Comparison of ENCODE assay signal across 14 cellular contexts in genomic region chr10:6064726-6065125, GRCh38. TPM values are rescaled to one million over a fixed set of nuclear protein-coding genes. Genes with fewer than 3 reads are reported as not detected.
DNase-seq lines count a peak whose midpoint lies in the region; ATAC-seq and TF ChIP-seq lines count a peak whose summit lies in the region.
"Not testable (repeated sequence)": the region's sequence is repeated elsewhere in the genome, so short reads cannot be mapped to it uniquely, and the experiment has no call there.
"Had no signal": no experiment of that assay in that cellular context is flagged by ENCODE, and none has a peak within 500 bp of the region (broad histone marks: within the 10 kb centered on the region; RNA-seq: fewer than 3 reads in every experiment).

No MANE protein-coding gene starts in this region.

- H3K27ac ChIP-seq in HEK293 (ENCODE audit: extremely low read depth, low read depth, low read length), result not testable (repeated sequence)

- DNase-seq in T-helper 17 cell; activated T-cell treated with anti-CD3 and anti-CD28 coated beads, Interleukin-2, amount 50 U/mL, for 24 hours; activated naive CD4-positive, alpha-beta T cell treated with anti-CD3 and anti-CD28 coated beads, Interleukin-2, amount 10 ng/mL, durations not matched to agents 7 days and 5 days; immature natural killer cell; stimulated activated naive B cell treated with anti-CD40 and anti-IgM and Interleukin-4, amounts not matched to agents 10 μg/mL and 1 μg/mL and 100 μg/mL, for 72 hours: not testable (repeated sequence)
- DNase-seq in activated CD4-positive, alpha-beta memory T cell treated with anti-CD3 and anti-CD28 coated beads for 36 hours, result peak; percentile 1

- H3K4me1 Mint-ChIP-seq in T-helper 17 cell (peaks cover 52% of the 10 kb centered on the region), immature natural killer cell (peaks cover 50 to 65% of the 10 kb centered on the region in 2 donors)
- H3K4me1 Mint-ChIP-seq in activated CD4-positive, alpha-beta memory T cell treated with anti-CD3 and anti-CD28 coated beads for 36 hours (ENCODE audit: low read depth), result peaks cover 67% of the 10 kb centered on the region
- H3K4me1 Mint-ChIP-seq in activated T-cell treated with anti-CD3 and anti-CD28 coated beads, Interleukin-2, amount 50 U/mL, for 24 hours (ENCODE audit: low read depth), result peaks cover 69% of the 10 kb centered on the region
- H3K4me1 Mint-ChIP-seq in activated naive CD4-positive, alpha-beta T cell treated with anti-CD3 and anti-CD28 coated beads, Interleukin-2, amount 10 ng/mL, durations not matched to agents 7 days and 5 days, result peaks cover 74% of the 10 kb centered on the region
- H3K4me1 Mint-ChIP-seq in stimulated activated naive B cell treated with anti-CD40 and anti-IgM and Interleukin-4, amounts not matched to agents 10 μg/mL and 1 μg/mL and 100 μg/mL, for 72 hours, result peaks cover 51 to 65% of the 10 kb centered on the region in 2 donors

- not testable (repeated sequence) for H3K9me3 ChIP-seq in HEK293 (ENCODE audit: control insufficient read depth, insufficient read depth, low read depth, low read length); T-helper 17 cell (ENCODE audit: control insufficient read depth, low read length, poor library complexity, severe bottlenecking)

- H3K36me3 ChIP-seq in HEK293 (ENCODE audit: control insufficient read depth in 2 of 2, insufficient read depth in 1 of 2, low read length in 2 of 2), result not testable (repeated sequence)

- not testable (repeated sequence) for TF ChIP-seq CTCF in HEK293 (tag by site-specific recombination; IDR thresholded peaks at IDR 0.05)

- not testable (repeated sequence) for H3K27me3 Mint-ChIP-seq in T-helper 17 cell; activated CD4-positive, alpha-beta memory T cell treated with anti-CD3 and anti-CD28 coated beads for 36 hours; activated T-cell treated with anti-CD3 and anti-CD28 coated beads, Interleukin-2, amount 50 U/mL, for 24 hours; activated naive CD4-positive, alpha-beta T cell treated with anti-CD3 and anti-CD28 coated beads, Interleukin-2, amount 10 ng/mL, durations not matched to agents 7 days and 5 days; stimulated activated naive B cell treated with anti-CD40 and anti-IgM and Interleukin-4, amounts not matched to agents 10 μg/mL and 1 μg/mL and 100 μg/mL, for 72 hours
- peaks cover 8 to 12% (median 10%) of the 10 kb centered on the region in 3 donors for H3K27me3 Mint-ChIP-seq in immature natural killer cell (ENCODE audit: low read depth in 3 of 3)

- peak overlapping the region; percentile 96 for H3K27ac Mint-ChIP-seq in T-helper 17 cell
- peak overlapping the region; percentile 80 for H3K27ac Mint-ChIP-seq in activated CD4-positive, alpha-beta memory T cell treated with anti-CD3 and anti-CD28 coated beads for 36 hours
- H3K27ac Mint-ChIP-seq in activated T-cell treated with anti-CD3 and anti-CD28 coated beads, Interleukin-2, amount 50 U/mL, for 24 hours, result peak overlapping the region; percentile 90
- peak overlapping the region; percentile 69 for H3K27ac Mint-ChIP-seq in activated naive CD4-positive, alpha-beta T cell treated with anti-CD3 and anti-CD28 coated beads, Interleukin-2, amount 10 ng/mL, durations not matched to agents 7 days and 5 days
- H3K27ac Mint-ChIP-seq in immature natural killer cell, result not testable (repeated sequence)
- H3K27ac Mint-ChIP-seq in stimulated activated naive B cell treated with anti-CD40 and anti-IgM and Interleukin-4, amounts not matched to agents 10 μg/mL and 1 μg/mL and 100 μg/mL, for 72 hours, result peak overlapping the region; percentile 20

- CTCF ChIA-PET in HEK293 (lab: Yijun Ruan, JAX); activated CD4-positive, alpha-beta memory T cell treated with anti-CD3 and anti-CD28 coated beads for 36 hours (lab: Charles Lee): not testable (repeated sequence)
- CTCF ChIA-PET in activated naive CD4-positive, alpha-beta T cell treated with anti-CD3 and anti-CD28 coated beads, Interleukin-2, amount 10 ng/mL, durations not matched to agents 7 days and 5 days (lab: Charles Lee), result interaction anchor here (4.1 kb wide), 1 partner anchor 22 kb away, joined by 25 read pairs; no protein-coding TSS in a partner anchor

- POLR2A ChIA-PET in HEK293 (lab: Yijun Ruan, JAX); activated CD4-positive, alpha-beta memory T cell treated with anti-CD3 and anti-CD28 coated beads for 36 hours (lab: Charles Lee): not testable (repeated sequence)

- not testable (repeated sequence) for H3K9me3 Mint-ChIP-seq in activated CD4-positive, alpha-beta memory T cell treated with anti-CD3 and anti-CD28 coated beads for 36 hours; activated T-cell treated with anti-CD3 and anti-CD28 coated beads, Interleukin-2, amount 50 U/mL, for 24 hours; activated naive CD4-positive, alpha-beta T cell treated with anti-CD3 and anti-CD28 coated beads, Interleukin-2, amount 10 ng/mL, durations not matched to agents 7 days and 5 days; immature natural killer cell; stimulated activated naive B cell treated with anti-CD40 and anti-IgM and Interleukin-4, amounts not matched to agents 10 μg/mL and 1 μg/mL and 100 μg/mL, for 72 hours

- not testable (repeated sequence) for H3K4me1 ChIP-seq in HEK293 (ENCODE audit: control insufficient read depth, insufficient read depth, low read length)

- ATAC-seq in T-helper 17 cell; stimulated activated naive B cell treated with anti-CD40 and anti-IgM and Interleukin-4, amounts not matched to agents 10 μg/mL and 1 μg/mL and 100 μg/mL, for 72 hours (replicated peaks): not testable (repeated sequence)

- H3K4me3 ChIP-seq in HEK293 (ENCODE audit: low read depth, low read length), result not testable (repeated sequence)

- not testable (repeated sequence) for H3K4me3 Mint-ChIP-seq in T-helper 17 cell; stimulated activated naive B cell treated with anti-CD40 and anti-IgM and Interleukin-4, amounts not matched to agents 10 μg/mL and 1 μg/mL and 100 μg/mL, for 72 hours
- peak overlapping the region; percentile 10 for H3K4me3 Mint-ChIP-seq in activated CD4-positive, alpha-beta memory T cell treated with anti-CD3 and anti-CD28 coated beads for 36 hours
- H3K4me3 Mint-ChIP-seq in activated T-cell treated with anti-CD3 and anti-CD28 coated beads, Interleukin-2, amount 50 U/mL, for 24 hours, result peak overlapping the region; percentile 27
- H3K4me3 Mint-ChIP-seq in activated naive CD4-positive, alpha-beta T cell treated with anti-CD3 and anti-CD28 coated beads, Interleukin-2, amount 10 ng/mL, durations not matched to agents 7 days and 5 days, result peak overlapping the region; percentile 28
- peak overlapping the region in 3 of 5 donors; percentile 26 to 62 (median 35) for H3K4me3 Mint-ChIP-seq in immature natural killer cell

- H3K36me3 Mint-ChIP-seq in T-helper 17 cell (ENCODE audit: low read depth); immature natural killer cell; stimulated activated naive B cell treated with anti-CD40 and anti-IgM and Interleukin-4, amounts not matched to agents 10 μg/mL and 1 μg/mL and 100 μg/mL, for 72 hours: not testable (repeated sequence)
- H3K36me3 Mint-ChIP-seq in activated CD4-positive, alpha-beta memory T cell treated with anti-CD3 and anti-CD28 coated beads for 36 hours, result peaks cover 27% of the 10 kb centered on the region
- peaks cover 26% of the 10 kb centered on the region for H3K36me3 Mint-ChIP-seq in activated T-cell treated with anti-CD3 and anti-CD28 coated beads, Interleukin-2, amount 50 U/mL, for 24 hours (ENCODE audit: low read depth)
- peaks cover 12% of the 10 kb centered on the region for H3K36me3 Mint-ChIP-seq in activated naive CD4-positive, alpha-beta T cell treated with anti-CD3 and anti-CD28 coated beads, Interleukin-2, amount 10 ng/mL, durations not matched to agents 7 days and 5 days

- intact Hi-C loops in activated CD4-positive, alpha-beta memory T cell treated with anti-CD3 and anti-CD28 coated beads for 36 hours (cut with micrococcal nuclease), result loop anchor here (5.0 kb wide), 1 partner anchor 252 kb away; the partner anchor contains the start of gene GDI2

TF ChIP-seq in HEK293, 187 proteins besides CTCF, POLR2A, EP300 and RAD21:
- TF ChIP-seq ZNF146 (tag by site-specific recombination; IDR thresholded peaks at IDR 0.05), result peak; percentile 99
TF ChIP-seq in HEK293: peak in this region for 1; not testable (repeated sequence) for 186.

RNA-seq across cellular contexts. Expression of gene IL2RA, which starts 2.6 kb away (rescaled TPM):
- total RNA-seq in T-helper 17 cell, result 10 to 100 TPM; 51.7 to 59.2 TPM
- 100 to 1,000 TPM; 961 to 988 TPM for total RNA-seq in activated CD4-positive, alpha-beta memory T cell treated with anti-CD3 and anti-CD28 coated beads for 36 hours
- 1 to 10 TPM; 2.7 to 3.9 (median 3.6) TPM for polyA plus RNA-seq in immature natural killer cell
- total RNA-seq: Calu3, GM23338, H9, HepG2, HFFc6, HT1080 had no signal
- polyA plus RNA-seq: A549, GM23338, HepG2 had no signal

RNA-seq across cellular contexts. Expression of gene RBM17, which starts 24.1 kb away (rescaled TPM):
- total RNA-seq in T-helper 17 cell, result 100 to 1,000 TPM; 133 to 146 TPM
- total RNA-seq in activated CD4-positive, alpha-beta memory T cell treated with anti-CD3 and anti-CD28 coated beads for 36 hours, result 100 to 1,000 TPM; 151 to 155 TPM
- 10 to 100 TPM; 30.9 to 91.5 (median 55.5) TPM for polyA plus RNA-seq in immature natural killer cell

Comparison
In these comparisons a context has a peak if more than half of its experiments do, and no peak if none do; other contexts are left out.
1. RNA of gene IL2RA, which starts 2.6 kb away (total RNA-seq): 961 to 988 TPM in activated CD4-positive, alpha-beta memory T cell treated with anti-CD3 and anti-CD28 coated beads for 36 hours; 51.7 to 59.2 TPM in T-helper 17 cell; every median in the first group is over 10 times any median in the second.